22 cellular contexts compared by ENCODE assay signal in the genomic region with DNA sequence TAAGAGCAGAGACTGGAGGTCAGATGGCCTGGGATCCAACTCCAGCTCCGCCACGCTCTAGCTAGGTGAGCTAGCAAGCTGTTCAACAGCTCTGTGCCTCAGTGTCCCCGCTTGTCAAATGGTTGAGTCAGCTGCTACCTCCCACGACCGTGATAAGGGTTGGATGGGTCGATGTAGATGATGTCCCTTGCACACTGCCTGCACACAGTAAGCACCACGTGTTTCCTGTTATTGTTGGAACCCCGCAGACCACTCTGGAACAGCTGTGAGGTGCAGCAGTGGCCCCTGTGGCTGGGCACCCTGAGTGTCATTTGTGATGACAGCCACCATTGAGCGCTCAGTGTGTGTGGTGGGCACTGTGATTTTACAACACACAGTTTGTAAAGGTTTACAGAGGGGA. TPM values are rescaled to one million over a fixed set of nuclear protein-coding genes. Genes with fewer than 3 reads are reported as not detected.
DNase-seq lines count a peak whose midpoint lies in the region; ATAC-seq and TF ChIP-seq lines count a peak whose summit lies in the region.
"Had no signal": no experiment of that assay in that cellular context is flagged by ENCODE, and none has a peak within 500 bp of the region (broad histone marks: within the 10 kb centered on the region; RNA-seq: fewer than 3 reads in every experiment).

No MANE protein-coding gene starts in this region.

- intact Hi-C loops in esophagus muscularis mucosa (cut with DNase I): no loop called here
- intact Hi-C loops in sciatic nerve (cut with DNase I): no loop called here

- ATAC-seq in activated CD8-positive, alpha-beta memory T cell treated with anti-CD3 and anti-CD28 coated beads, Interleukin-2, amount 10 ng/mL, durations not matched to agents 7 days and 5 days: no peak
- ATAC-seq in lung (ENCODE audit: insufficient read depth, low FRiP score) (no peak), sciatic nerve (no peak)
- ATAC-seq: GM12878 had no signal

- WGBS in esophagus muscularis mucosa: 88% methylated on average over 8 of the region's 9 CpGs
- WGBS in lung, 2 donors: 83 to 88% methylated on average over 9 of the region's 9 CpGs

- DNase-seq in activated CD8-positive, alpha-beta memory T cell treated with anti-CD3 and anti-CD28 coated beads for 24 hours: peak; percentile 37
- DNase-seq in activated CD8-positive, alpha-beta memory T cell treated with anti-CD3 and anti-CD28 coated beads, Interleukin-2, amount 10 ng/mL, durations not matched to agents 7 days and 5 days: no peak
- DNase-seq in esophagus muscularis mucosa (ENCODE audit: extremely low spot score) (peak; percentile 24), lung (ENCODE audit: low spot score) (peak; percentile 16), osteocyte (ENCODE audit: extremely low spot score, unreplicated experiment) (no peak), inferior parietal cortex (ENCODE audit: extremely low spot score) (no peak), sciatic nerve (ENCODE audit: low spot score) (no peak)
- DNase-seq in activated effector memory CD4-positive, alpha-beta T cell treated with Interleukin-2 at 50 U/mL for 16 hours: no peak
- DNase-seq: BE2C; CD4-positive, alpha-beta T cell; CD8-positive, alpha-beta memory T cell; DMS 273 treated with DMSO at 0.1 percent for 48 hours; DMS79; EL; GDM1; GM23248; H7; HCEC 1CT had no signal

- H3K27ac ChIP-seq in esophagus muscularis mucosa (replicated peaks in 1 of 4) (no peak overlapping the region), lung (ENCODE audit: low read depth in 1 of 2, low read length in 1 of 2) (no peak overlapping the region)
- H3K27ac ChIP-seq: 22Rv1; BLaER1 treated with 17β-estradiol and CSF1 and Interleukin-3, amounts not matched to agents 10 nM and 100 nM; GM23248 had no signal

- no peaks in the 10 kb centered on the region for H3K36me3 Mint-ChIP-seq in activated CD8-positive, alpha-beta memory T cell treated with anti-CD3 and anti-CD28 coated beads, Interleukin-2, amount 10 ng/mL, durations not matched to agents 7 days and 5 days
- H3K36me3 Mint-ChIP-seq in osteocyte (ENCODE audit: unreplicated experiment): peaks cover 58% of the 10 kb centered on the region
- H3K36me3 Mint-ChIP-seq: CD8-positive, alpha-beta memory T cell had no signal

- no peak for TF ChIP-seq EP300 in esophagus muscularis mucosa (IDR thresholded peaks at IDR 0.05)

- H3K9me3 ChIP-seq in esophagus muscularis mucosa (peaks cover 0 to 5% (median 0%) of the 10 kb centered on the region in 4 donors), lung (ENCODE audit: control insufficient read depth in 2 of 2, insufficient read depth in 1 of 2, low read length in 1 of 2) (peaks cover 0 to 4% of the 10 kb centered on the region in 2 donors)
- H3K9me3 ChIP-seq: BE2C had no signal

- TF ChIP-seq POLR2A in esophagus muscularis mucosa (IDR thresholded peaks at IDR 0.05; ENCODE audit: low read depth): no peak

- TF ChIP-seq CTCF in esophagus muscularis mucosa (IDR thresholded peaks at IDR 0.05) (no peak), lung (IDR thresholded peaks at IDR 0.05; ENCODE audit: control extremely low read depth, extremely low read depth) (no peak), osteocyte (IDR thresholded peaks at IDR 0.05) (no peak)

- H3K4me3 Mint-ChIP-seq in activated CD8-positive, alpha-beta memory T cell treated with anti-CD3 and anti-CD28 coated beads, Interleukin-2, amount 10 ng/mL, durations not matched to agents 7 days and 5 days: no peak overlapping the region
- no peak overlapping the region for H3K4me3 Mint-ChIP-seq in osteocyte (ENCODE audit: unreplicated experiment)
- H3K4me3 Mint-ChIP-seq: CD14-positive monocyte; CD4-positive, alpha-beta T cell; CD8-positive, alpha-beta memory T cell had no signal

- no peak overlapping the region for H3K27ac Mint-ChIP-seq in activated CD8-positive, alpha-beta memory T cell treated with anti-CD3 and anti-CD28 coated beads, Interleukin-2, amount 10 ng/mL, durations not matched to agents 7 days and 5 days
- H3K27ac Mint-ChIP-seq in osteocyte (ENCODE audit: unreplicated experiment): peak overlapping the region; percentile 57
- H3K27ac Mint-ChIP-seq: CD14-positive monocyte; CD4-positive, alpha-beta T cell; CD8-positive, alpha-beta memory T cell had no signal

- H3K27me3 ChIP-seq in esophagus muscularis mucosa (no peaks in the 10 kb centered on the region), lung (ENCODE audit: control insufficient read depth, insufficient read depth) (no peaks in the 10 kb centered on the region)
- H3K27me3 ChIP-seq: BE2C; BLaER1 treated with 17β-estradiol and CSF1 and Interleukin-3, amounts not matched to agents 10 nM and 100 nM had no signal

- peaks cover 0 to 22% (median 15%) of the 10 kb centered on the region in 4 donors for H3K4me1 ChIP-seq in esophagus muscularis mucosa
- no peaks in the 10 kb centered on the region for H3K4me1 ChIP-seq in lung (ENCODE audit: control insufficient read depth in 2 of 2, insufficient read depth in 2 of 2, low read length in 2 of 2)
- H3K4me1 ChIP-seq: BE2C had no signal

- no peak overlapping the region for H3K4me3 ChIP-seq in esophagus muscularis mucosa
- H3K4me3 ChIP-seq in lung: no peak overlapping the region
- H3K4me3 ChIP-seq: BLaER1 treated with 17β-estradiol and CSF1 and Interleukin-3, amounts not matched to agents 10 nM and 100 nM; GM12878; GM23248 had no signal

- H3K4me1 Mint-ChIP-seq in activated CD8-positive, alpha-beta memory T cell treated with anti-CD3 and anti-CD28 coated beads, Interleukin-2, amount 10 ng/mL, durations not matched to agents 7 days and 5 days: no peaks in the 10 kb centered on the region
- H3K4me1 Mint-ChIP-seq in osteocyte (ENCODE audit: unreplicated experiment): no peaks in the 10 kb centered on the region
- H3K4me1 Mint-ChIP-seq: CD8-positive, alpha-beta memory T cell had no signal

- H3K9me3 Mint-ChIP-seq in activated CD8-positive, alpha-beta memory T cell treated with anti-CD3 and anti-CD28 coated beads, Interleukin-2, amount 10 ng/mL, durations not matched to agents 7 days and 5 days (ENCODE audit: low read depth): no peaks in the 10 kb centered on the region
- no peaks in the 10 kb centered on the region for H3K9me3 Mint-ChIP-seq in osteocyte (ENCODE audit: unreplicated experiment)
- H3K9me3 Mint-ChIP-seq: CD4-positive, alpha-beta T cell; CD8-positive, alpha-beta memory T cell had no signal

- H3K27me3 Mint-ChIP-seq in activated CD8-positive, alpha-beta memory T cell treated with anti-CD3 and anti-CD28 coated beads, Interleukin-2, amount 10 ng/mL, durations not matched to agents 7 days and 5 days: no peaks in the 10 kb centered on the region
- no peaks in the 10 kb centered on the region for H3K27me3 Mint-ChIP-seq in osteocyte (ENCODE audit: unreplicated experiment)
- H3K27me3 Mint-ChIP-seq: CD4-positive, alpha-beta T cell had no signal

- H3K36me3 ChIP-seq in esophagus muscularis mucosa (peaks cover 0 to 55% (median 11%) of the 10 kb centered on the region in 4 donors), lung (ENCODE audit: control insufficient read depth in 2 of 2, insufficient read depth in 2 of 2, low read length in 2 of 2) (peaks cover 0 to 15% of the 10 kb centered on the region in 2 donors)

- CTCF ChIA-PET in activated CD8-positive, alpha-beta memory T cell treated with anti-CD3 and anti-CD28 coated beads, Interleukin-2, amount 10 ng/mL, durations not matched to agents 7 days and 5 days (lab: Charles Lee): interaction anchor here (1.2 kb wide), 1 partner anchor 9 kb away, joined by 3 read pairs; no protein-coding TSS in a partner anchor

RNA-seq across cellular contexts. Expression of a gene that starts 54.0 kb away (rescaled TPM):
- under 1 TPM in 1 of 2 experiments, not detected in 1; 0.96 TPM for total RNA-seq in activated CD8-positive, alpha-beta memory T cell treated with anti-CD3 and anti-CD28 coated beads, Interleukin-2, amount 10 ng/mL, durations not matched to agents 7 days and 5 days
- total RNA-seq in esophagus muscularis mucosa (100 to 1,000 TPM in 1 of 4 donors, 10 to 100 TPM in 3; 71.4 to 387 (median 94.5) TPM), lung (100 to 1,000 TPM; 126 to 301 TPM), osteocyte (264 and 277 TPM in 2 replicates), sciatic nerve (162 TPM)
- 1,000 to 10,000 TPM in 1 of 2 donors, 100 to 1,000 TPM in 1; 109 to 1,526 TPM for polyA plus RNA-seq in lung

Comparison
In these comparisons a context has a peak if more than half of its experiments do, and no peak if none do; other contexts are left out.
1. DNase-seq: peak in activated CD8-positive, alpha-beta memory T cell treated with anti-CD3 and anti-CD28 coated beads for 24 hours (single experiment), esophagus muscularis mucosa (single experiment) and lung (single experiment); none in activated CD8-positive, alpha-beta memory T cell treated with anti-CD3 and anti-CD28 coated beads, Interleukin-2, amount 10 ng/mL, durations not matched to agents 7 days and 5 days (single experiment), osteocyte (single experiment), activated effector memory CD4-positive, alpha-beta T cell treated with Interleukin-2 at 50 U/mL for 16 hours (single experiment), inferior parietal cortex (single experiment) and sciatic nerve (single experiment).
2. RNA of a gene that starts 54.0 kb away (total RNA-seq): 126 to 301 TPM in lung, 264 to 277 TPM in osteocyte, 162 TPM in sciatic nerve (single experiment) and 71.4 to 387 TPM in esophagus muscularis mucosa; 0.96 TPM in activated CD8-positive, alpha-beta memory T cell treated with anti-CD3 and anti-CD28 coated beads, Interleukin-2, amount 10 ng/mL, durations not matched to agents 7 days and 5 days; every median in the first group is over 10 times any median in the second.